ENCODE assay signal across 17 cellular contexts in genomic region chr13:88136098-88136790, GRCh38.
DNase-seq lines count a peak whose midpoint lies in the region; ATAC-seq and TF ChIP-seq lines count a peak whose summit lies in the region.
"Had no signal": no experiment of that assay in that cellular context is flagged by ENCODE, and none has a peak within 500 bp of the region (broad histone marks: within the 10 kb centered on the region; RNA-seq: fewer than 3 reads in every experiment).

No MANE protein-coding gene starts in this region.

- 95% methylated on average over 27 of the region's 27 CpGs for WGBS in right cardiac atrium
- 100% methylated on average over 1 of the region's 27 CpGs; no CpG with 5 or more reads in 1 of the 2 donors for WGBS in gastroesophageal sphincter (ENCODE audit: low coverage in 1 of 2), 2 donors
- WGBS in neuronal stem cell (ENCODE audit: extremely low coverage in 2 of 2, insufficient read length in 2 of 2, insufficient replicate concordance in 1 of 2), 2 donors: no CpG with 5 or more reads among the region's 27 CpGs
- WGBS in upper lobe of left lung, 2 donors: 94% methylated on average over 20 to 27 of the region's 27 CpGs

- H3K4me3 ChIP-seq in right cardiac atrium (ENCODE audit: low read length) (no peak overlapping the region), gastroesophageal sphincter (no peak overlapping the region), neuronal stem cell (ENCODE audit: low read length in 2 of 2) (no peak overlapping the region), upper lobe of left lung (no peak overlapping the region), mucosa of descending colon (no peak overlapping the region)
- H3K4me3 ChIP-seq: BLaER1, GM23248, HAP-1 had no signal

- intact Hi-C loops in right cardiac atrium (cut with DNase I): no loop called here
- intact Hi-C loops in Right ventricle myocardium superior (cut with DNase I): no loop called here
- intact Hi-C loops in mucosa of descending colon (cut with DNase I, micrococcal nuclease): no loop called here

- H3K9ac ChIP-seq in neuronal stem cell (ENCODE audit: low read depth, low read length, poor library complexity): no peak overlapping the region
- H3K9ac ChIP-seq: BLaER1, GM23248 had no signal

- no peak overlapping the region for H2AFZ ChIP-seq in neuronal stem cell (ENCODE audit: low read length)
- H2AFZ ChIP-seq: GM23248 had no signal

- H3K4ac ChIP-seq in neuronal stem cell (ENCODE audit: low read length): no peak overlapping the region

- no peak overlapping the region for H2BK5ac ChIP-seq in neuronal stem cell (ENCODE audit: low read length)

- H3K27ac ChIP-seq in right cardiac atrium (ENCODE audit: low read length) (no peak overlapping the region), gastroesophageal sphincter (no peak overlapping the region), neuronal stem cell (replicated peaks; ENCODE audit: low read length) (no peak overlapping the region), upper lobe of left lung (no peak overlapping the region)
- H3K27ac ChIP-seq: BLaER1, GM23248, HL-60 had no signal

- H2BK12ac ChIP-seq in neuronal stem cell (ENCODE audit: low read length): no peak overlapping the region

- TF ChIP-seq CTCF in gastroesophageal sphincter (IDR thresholded peaks at IDR 0.05) (no peak), upper lobe of left lung (IDR thresholded peaks at IDR 0.05) (no peak), mucosa of descending colon (IDR thresholded peaks at IDR 0.05) (no peak)

- no peak for TF ChIP-seq EP300 in gastroesophageal sphincter (IDR thresholded peaks at IDR 0.05)
- TF ChIP-seq EP300 in upper lobe of left lung (IDR thresholded peaks at IDR 0.05): no peak

- H3K79me1 ChIP-seq in neuronal stem cell (ENCODE audit: low read depth, low read length): no peaks in the 10 kb centered on the region

- H3K27me3 ChIP-seq in right cardiac atrium (ENCODE audit: control insufficient read depth, insufficient read depth) (no peaks in the 10 kb centered on the region), gastroesophageal sphincter (no peaks in the 10 kb centered on the region), neuronal stem cell (ENCODE audit: control insufficient read depth in 3 of 3, insufficient read depth in 3 of 3, low read depth in 1 of 3, low read length in 3 of 3) (no peaks in the 10 kb centered on the region), upper lobe of left lung (no peaks in the 10 kb centered on the region)
- H3K27me3 ChIP-seq: BLaER1 had no signal

- H3K36me3 ChIP-seq in gastroesophageal sphincter: no peaks in the 10 kb centered on the region
- no peaks in the 10 kb centered on the region for H3K36me3 ChIP-seq in neuronal stem cell (replicated peaks in 1 of 2; ENCODE audit: control insufficient read depth in 2 of 2, insufficient read depth in 2 of 2, low read length in 2 of 2)
- no peaks in the 10 kb centered on the region for H3K36me3 ChIP-seq in upper lobe of left lung
- H3K36me3 ChIP-seq in mucosa of descending colon (ENCODE audit: low read depth): no peaks in the 10 kb centered on the region
- H3K36me3 ChIP-seq: BLaER1, HAP-1 had no signal

- DNase-seq in right cardiac atrium (peak in 2 of 3 donors; percentile 22 to 30), Right ventricle myocardium superior (no peak), neuronal stem cell (ENCODE audit: low spot score) (no peak), upper lobe of left lung (peak in 1 of 2 donors; percentile 52), superior temporal gyrus (ENCODE audit: extremely low spot score) (no peak), mucosa of descending colon (no peak), NOMO-1 treated with dmso at 0.1 percent for 144 hours (lab: John Stamatoyannopoulos, UW; ENCODE audit: unreplicated experiment) (no peak)
- DNase-seq: 8988T; CD4-positive, alpha-beta memory T cell; DMS153; DMS79; GDM1; GM23248 had no signal

- H3K4me2 ChIP-seq in neuronal stem cell (ENCODE audit: insufficient read depth, low read length, poor library complexity, severe bottlenecking): no peak overlapping the region
- H3K4me2 ChIP-seq: BLaER1 had no signal

- peak overlapping the region; percentile 80 for H3K18ac ChIP-seq in neuronal stem cell (ENCODE audit: low read length)

- peak overlapping the region; percentile 65 for H4K8ac ChIP-seq in neuronal stem cell (ENCODE audit: low read depth, low read length)

- no peak for ATAC-seq in right cardiac atrium
- ATAC-seq in Right ventricle myocardium superior (ENCODE audit: poor library complexity): no peak
- ATAC-seq in gastroesophageal sphincter: peak; percentile 25
- ATAC-seq in upper lobe of left lung (ENCODE audit: low FRiP score in 2 of 2): peak; percentile 40 to 57
- ATAC-seq in mucosa of descending colon: no peak

- H3K9me3 ChIP-seq in right cardiac atrium (ENCODE audit: control insufficient read depth, low read length) (no peaks in the 10 kb centered on the region), gastroesophageal sphincter (peaks cover 0 to 6% (median 0%) of the 10 kb centered on the region in 3 donors), neuronal stem cell (replicated peaks in 1 of 2; ENCODE audit: control insufficient read depth in 2 of 2, insufficient read depth in 1 of 2, low read depth in 1 of 2, low read length in 2 of 2) (peaks cover 0 to 2% of the 10 kb centered on the region in 2 donors), upper lobe of left lung (peaks cover 0 to 8% (median 0%) of the 10 kb centered on the region in 4 donors), mucosa of descending colon (no peaks in the 10 kb centered on the region)
- H3K9me3 ChIP-seq: HAP-1 had no signal

- H2BK120ac ChIP-seq in neuronal stem cell (ENCODE audit: low read depth, low read length): no peak overlapping the region

- H4K91ac ChIP-seq in neuronal stem cell (ENCODE audit: low read depth, low read length, poor library complexity): no peak overlapping the region

- no peak overlapping the region for H2AK5ac ChIP-seq in neuronal stem cell (ENCODE audit: low read depth, low read length)

- no peak for TF ChIP-seq POLR2A in gastroesophageal sphincter (IDR thresholded peaks at IDR 0.05)
- no peak for TF ChIP-seq POLR2A in upper lobe of left lung (IDR thresholded peaks at IDR 0.05)

- H3K14ac ChIP-seq in neuronal stem cell (ENCODE audit: low read length): no peak overlapping the region

- peak overlapping the region; percentile 65 for H3K23ac ChIP-seq in neuronal stem cell (ENCODE audit: low read depth, low read length, poor library complexity)

- peak overlapping the region; percentile 26 for H2BK15ac ChIP-seq in neuronal stem cell (ENCODE audit: low read length)

- H3K4me1 ChIP-seq in right cardiac atrium (ENCODE audit: control insufficient read depth, insufficient read depth, low read length) (no peaks in the 10 kb centered on the region), gastroesophageal sphincter (no peaks in the 10 kb centered on the region), neuronal stem cell (ENCODE audit: control insufficient read depth in 2 of 2, insufficient read depth in 1 of 2, low read depth in 1 of 2, low read length in 2 of 2) (no peaks in the 10 kb centered on the region), upper lobe of left lung (no peaks in the 10 kb centered on the region), mucosa of descending colon (ENCODE audit: low read depth) (no peaks in the 10 kb centered on the region)
- H3K4me1 ChIP-seq: BLaER1, HAP-1 had no signal

Comparison
In these comparisons a context has a peak if more than half of its experiments do, and no peak if none do; other contexts are left out.
1. DNase-seq: peak in right cardiac atrium (2 of 3); none in Right ventricle myocardium superior (single experiment), neuronal stem cell (single experiment), superior temporal gyrus (single experiment), mucosa of descending colon (0 of 3) and NOMO-1 treated with dmso at 0.1 percent for 144 hours (single experiment).
2. ATAC-seq: peak in gastroesophageal sphincter (single experiment) and upper lobe of left lung (2 of 2); none in right cardiac atrium (0 of 2), Right ventricle myocardium superior (single experiment) and mucosa of descending colon (single experiment).